8 cellular contexts compared by ENCODE assay signal in the genomic region with DNA sequence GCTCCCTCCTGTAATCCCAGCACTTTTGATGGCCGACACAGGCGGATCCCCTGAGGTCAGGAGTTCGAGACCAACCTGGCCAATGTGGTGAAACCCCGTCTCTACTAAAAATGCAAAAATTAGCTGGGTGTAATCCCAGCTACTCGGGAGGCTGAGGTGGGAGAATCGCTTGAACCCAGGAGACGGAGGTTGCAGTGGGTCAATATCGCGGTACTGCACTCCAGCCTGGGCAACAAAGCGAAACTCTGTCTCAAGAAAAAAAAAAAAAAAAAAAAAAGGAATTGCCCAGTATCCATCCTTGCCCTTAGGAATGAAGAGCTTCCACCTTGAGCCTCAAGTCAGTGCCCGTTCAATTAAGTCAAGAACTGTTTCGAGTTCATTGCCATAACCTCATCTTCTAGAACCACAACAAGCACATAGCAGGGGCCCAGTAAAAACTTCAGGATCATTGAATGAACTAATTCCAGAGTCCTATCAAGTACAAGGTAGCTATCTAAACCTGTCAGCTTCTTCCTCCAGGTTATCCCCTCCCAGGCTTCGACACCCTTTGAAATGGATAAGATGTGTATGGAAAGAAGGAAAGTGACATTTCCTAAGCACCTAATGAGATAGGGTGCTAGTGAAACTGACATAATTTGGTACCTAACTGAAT. TPM values are rescaled to one million over a fixed set of nuclear protein-coding genes. Genes with fewer than 3 reads are reported as not detected.
DNase-seq lines count a peak whose midpoint lies in the region; ATAC-seq and TF ChIP-seq lines count a peak whose summit lies in the region.

No MANE protein-coding gene starts in this region.

- H3K27me3 ChIP-seq in adipocyte (replicated peaks; ENCODE audit: control insufficient read depth, insufficient read depth, low read length) (no peaks in the 10 kb centered on the region), liver (ENCODE audit: control insufficient read depth in 4 of 4, insufficient read depth in 4 of 4, low read length in 3 of 4) (no peaks in the 10 kb centered on the region), upper lobe of left lung (no peaks in the 10 kb centered on the region)

- TF ChIP-seq CTCF in AG10803 (conservative IDR thresholded peaks at IDR 0.05; ENCODE audit: low read length) (no peak), HFF-Myc (IDR thresholded peaks at IDR 0.05; ENCODE audit: low read depth, low read length, missing control alignments) (no peak), liver (IDR thresholded peaks at IDR 0.05; ENCODE audit: low read depth, low read length, missing input control) (no peak), upper lobe of left lung (IDR thresholded peaks at IDR 0.05) (no peak)

- no peak for TF ChIP-seq RAD21 in liver (IDR thresholded peaks at IDR 0.05)

- H3K9ac ChIP-seq in adipocyte (ENCODE audit: low read length) (peak overlapping the region; percentile 89), liver (ENCODE audit: low read depth in 1 of 2, low read length in 2 of 2) (peak overlapping the region; percentile 71 to 81)

- H3K27ac ChIP-seq in liver (ENCODE audit: low read depth in 1 of 2, low read length in 2 of 2) = peak overlapping the region in 1 of 2 donors; percentile 77
- H3K27ac ChIP-seq in upper lobe of left lung = peak overlapping the region; percentile 76 to 91 (median 86)

- H3K4me1 ChIP-seq in adipocyte (ENCODE audit: control insufficient read depth, insufficient read depth, low read length) (peaks cover 3% of the 10 kb centered on the region), liver (ENCODE audit: control insufficient read depth in 4 of 4, insufficient read depth in 4 of 4, low read length in 3 of 4) (peaks cover 4 to 14% (median 7%) of the 10 kb centered on the region in 4 donors), upper lobe of left lung (peaks cover 20 to 23% (median 22%) of the 10 kb centered on the region in 4 donors)

- 70% methylated on average over 13 of the region's 13 CpGs for WGBS in liver
- WGBS in upper lobe of left lung, 2 donors = 63 to 65% methylated on average over 13 of the region's 13 CpGs

- no peaks in the 10 kb centered on the region for H3K9me3 ChIP-seq in adipocyte (ENCODE audit: control insufficient read depth, low read length)
- no peaks in the 10 kb centered on the region for H3K9me3 ChIP-seq in liver (ENCODE audit: control insufficient read depth in 4 of 4, low read length in 3 of 4)
- no peaks in the 10 kb centered on the region for H3K9me3 ChIP-seq in upper lobe of left lung

- H3K36me3 ChIP-seq in adipocyte (ENCODE audit: control insufficient read depth, insufficient read depth, low read length, severe bottlenecking) = peaks cover 30% of the 10 kb centered on the region
- H3K36me3 ChIP-seq in liver (ENCODE audit: control insufficient read depth in 4 of 4, insufficient read depth in 3 of 4, low read depth in 1 of 4, low read length in 3 of 4) = peaks cover 0 to 7% (median 4%) of the 10 kb centered on the region in 4 donors
- H3K36me3 ChIP-seq in upper lobe of left lung = peaks cover 0 to 28% (median 12%) of the 10 kb centered on the region in 4 donors

- no peak for TF ChIP-seq POLR2A in upper lobe of left lung (IDR thresholded peaks at IDR 0.05)

- no peak for TF ChIP-seq EP300 in upper lobe of left lung (IDR thresholded peaks at IDR 0.05)

- no peak for DNase-seq in AG10803 (ENCODE audit: low read depth)
- DNase-seq in HFF-Myc (ENCODE audit: extremely low read depth, low read depth) = no peak
- DNase-seq in adipocyte (ENCODE audit: low read depth) = peak; percentile 24
- no peak for DNase-seq in upper lobe of left lung
- DNase-seq in NCI-H1048 (lab: John Stamatoyannopoulos, UW) = no peak

- peak in 1 of 2 donors; percentile 4 for ATAC-seq in upper lobe of left lung (ENCODE audit: low FRiP score in 2 of 2)
- no peak for ATAC-seq in GM18519 (IDR thresholded peaks at IDR 0.05; ENCODE audit: low FRiP score, unreplicated experiment)
- ATAC-seq in HG02623 (IDR thresholded peaks at IDR 0.05; ENCODE audit: unreplicated experiment) = no peak

- H3K4me3 ChIP-seq in AG10803 (ENCODE audit: low read length) = peak overlapping the region; percentile 89
- H3K4me3 ChIP-seq in HFF-Myc (replicated peaks; ENCODE audit: low read depth, low read length) = peak overlapping the region; percentile 90
- peak overlapping the region; percentile 91 for H3K4me3 ChIP-seq in adipocyte (ENCODE audit: low read length)
- H3K4me3 ChIP-seq in liver (ENCODE audit: low read depth in 1 of 3, low read length in 3 of 3) = peak overlapping the region; percentile 89 to 97 (median 95)
- H3K4me3 ChIP-seq in upper lobe of left lung = peak overlapping the region; percentile 54 to 97 (median 78)

TF ChIP-seq in liver, 16 proteins besides CTCF, POLR2A, EP300 and RAD21:
- TF ChIP-seq, protein P1, sequence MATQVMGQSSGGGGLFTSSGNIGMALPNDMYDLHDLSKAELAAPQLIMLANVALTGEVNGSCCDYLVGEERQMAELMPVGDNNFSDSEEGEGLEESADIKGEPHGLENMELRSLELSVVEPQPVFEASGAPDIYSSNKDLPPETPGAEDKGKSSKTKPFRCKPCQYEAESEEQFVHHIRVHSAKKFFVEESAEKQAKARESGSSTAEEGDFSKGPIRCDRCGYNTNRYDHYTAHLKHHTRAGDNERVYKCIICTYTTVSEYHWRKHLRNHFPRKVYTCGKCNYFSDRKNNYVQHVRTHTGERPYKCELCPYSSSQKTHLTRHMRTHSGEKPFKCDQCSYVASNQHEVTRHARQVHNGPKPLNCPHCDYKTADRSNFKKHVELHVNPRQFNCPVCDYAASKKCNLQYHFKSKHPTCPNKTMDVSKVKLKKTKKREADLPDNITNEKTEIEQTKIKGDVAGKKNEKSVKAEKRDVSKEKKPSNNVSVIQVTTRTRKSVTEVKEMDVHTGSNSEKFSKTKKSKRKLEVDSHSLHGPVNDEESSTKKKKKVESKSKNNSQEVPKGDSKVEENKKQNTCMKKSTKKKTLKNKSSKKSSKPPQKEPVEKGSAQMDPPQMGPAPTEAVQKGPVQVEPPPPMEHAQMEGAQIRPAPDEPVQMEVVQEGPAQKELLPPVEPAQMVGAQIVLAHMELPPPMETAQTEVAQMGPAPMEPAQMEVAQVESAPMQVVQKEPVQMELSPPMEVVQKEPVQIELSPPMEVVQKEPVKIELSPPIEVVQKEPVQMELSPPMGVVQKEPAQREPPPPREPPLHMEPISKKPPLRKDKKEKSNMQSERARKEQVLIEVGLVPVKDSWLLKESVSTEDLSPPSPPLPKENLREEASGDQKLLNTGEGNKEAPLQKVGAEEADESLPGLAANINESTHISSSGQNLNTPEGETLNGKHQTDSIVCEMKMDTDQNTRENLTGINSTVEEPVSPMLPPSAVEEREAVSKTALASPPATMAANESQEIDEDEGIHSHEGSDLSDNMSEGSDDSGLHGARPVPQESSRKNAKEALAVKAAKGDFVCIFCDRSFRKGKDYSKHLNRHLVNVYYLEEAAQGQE (IDR thresholded peaks at IDR 0.05) = no peak
- no peak for TF ChIP-seq SP1 (IDR thresholded peaks at IDR 0.05)
- TF ChIP-seq HNF4G (IDR thresholded peaks at IDR 0.05) = no peak
- TF ChIP-seq NR2F2 (IDR thresholded peaks at IDR 0.05) = no peak
- no peak for TF ChIP-seq GABPA (IDR thresholded peaks at IDR 0.05 in 1 of 2, conservative IDR thresholded peaks at IDR 0.05 in 1 of 2)
- TF ChIP-seq, protein P2, sequence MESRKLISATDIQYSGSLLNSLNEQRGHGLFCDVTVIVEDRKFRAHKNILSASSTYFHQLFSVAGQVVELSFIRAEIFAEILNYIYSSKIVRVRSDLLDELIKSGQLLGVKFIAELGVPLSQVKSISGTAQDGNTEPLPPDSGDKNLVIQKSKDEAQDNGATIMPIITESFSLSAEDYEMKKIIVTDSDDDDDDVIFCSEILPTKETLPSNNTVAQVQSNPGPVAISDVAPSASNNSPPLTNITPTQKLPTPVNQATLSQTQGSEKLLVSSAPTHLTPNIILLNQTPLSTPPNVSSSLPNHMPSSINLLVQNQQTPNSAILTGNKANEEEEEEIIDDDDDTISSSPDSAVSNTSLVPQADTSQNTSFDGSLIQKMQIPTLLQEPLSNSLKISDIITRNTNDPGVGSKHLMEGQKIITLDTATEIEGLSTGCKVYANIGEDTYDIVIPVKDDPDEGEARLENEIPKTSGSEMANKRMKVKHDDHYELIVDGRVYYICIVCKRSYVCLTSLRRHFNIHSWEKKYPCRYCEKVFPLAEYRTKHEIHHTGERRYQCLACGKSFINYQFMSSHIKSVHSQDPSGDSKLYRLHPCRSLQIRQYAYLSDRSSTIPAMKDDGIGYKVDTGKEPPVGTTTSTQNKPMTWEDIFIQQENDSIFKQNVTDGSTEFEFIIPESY (IDR thresholded peaks at IDR 0.05) = no peak
- TF ChIP-seq, protein P3, sequence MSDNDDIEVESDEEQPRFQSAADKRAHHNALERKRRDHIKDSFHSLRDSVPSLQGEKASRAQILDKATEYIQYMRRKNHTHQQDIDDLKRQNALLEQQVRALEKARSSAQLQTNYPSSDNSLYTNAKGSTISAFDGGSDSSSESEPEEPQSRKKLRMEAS (IDR thresholded peaks at IDR 0.05) = no peak
- TF ChIP-seq RXRA (IDR thresholded peaks at IDR 0.05) = no peak
- TF ChIP-seq, protein P4, sequence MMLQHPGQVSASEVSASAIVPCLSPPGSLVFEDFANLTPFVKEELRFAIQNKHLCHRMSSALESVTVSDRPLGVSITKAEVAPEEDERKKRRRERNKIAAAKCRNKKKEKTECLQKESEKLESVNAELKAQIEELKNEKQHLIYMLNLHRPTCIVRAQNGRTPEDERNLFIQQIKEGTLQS (IDR thresholded peaks at IDR 0.05) = no peak
- TF ChIP-seq TAF1 (conservative IDR thresholded peaks at IDR 0.05) = no peak
- no peak for TF ChIP-seq YY1 (IDR thresholded peaks at IDR 0.05)
- TF ChIP-seq FOXA2 (IDR thresholded peaks at IDR 0.05) = no peak
- TF ChIP-seq EGR1 (IDR thresholded peaks at IDR 0.05; ENCODE audit: low read depth in 2 of 2) = no peak
- TF ChIP-seq HNF4A (conservative IDR thresholded peaks at IDR 0.05) = no peak
- TF ChIP-seq JUND (IDR thresholded peaks at IDR 0.05) = no peak
- TF ChIP-seq FOXA1 (IDR thresholded peaks at IDR 0.05) = no peak

RNA-seq across cellular contexts. Expression of a gene that starts 0.8 kb away (rescaled TPM):
- total RNA-seq in liver (10 to 100 TPM in 1 of 2 donors, 1 to 10 TPM in 1; 7.4 to 11.0 TPM), upper lobe of left lung (10 to 100 TPM in 5 of 6 donors, 1 to 10 TPM in 1; 3.7 to 20.6 (median 14.4) TPM)
- 1 to 10 TPM; 3.2 to 3.8 TPM for polyA plus RNA-seq in liver

RNA-seq across cellular contexts. Expression of a gene that starts 13.2 kb away (rescaled TPM):
- total RNA-seq in liver (10 to 100 TPM; 34.1 to 53.6 TPM), upper lobe of left lung (10 to 100 TPM; 40.2 to 67.4 (median 48.1) TPM)
- polyA plus RNA-seq in liver = 10 to 100 TPM in 1 of 2 donors, 1 to 10 TPM in 1; 8.4 to 11.5 TPM

RNA-seq across cellular contexts. Expression of a gene that starts 41.7 kb away (rescaled TPM):
- total RNA-seq in liver = under 1 TPM; 0.17 to 0.42 TPM
- polyA plus RNA-seq in liver = under 1 TPM in 1 of 2 donors, not detected in 1; 0.07 TPM
- under 1 TPM in 2 of 6 donors, not detected in 4; 0.40 to 0.44 TPM for total RNA-seq in upper lobe of left lung

RNA-seq across cellular contexts. Expression of a gene that starts 58.5 kb away (rescaled TPM):
- 1 to 10 TPM; 1.6 to 5.9 TPM for total RNA-seq in liver
- under 1 TPM; 0.62 to 0.89 TPM for polyA plus RNA-seq in liver
- 10 to 100 TPM; 15.9 to 97.4 (median 24.5) TPM for total RNA-seq in upper lobe of left lung
